In genomic region chr19:51800849-51801244, GRCh38 we compare ENCODE assay signal across 2 cellular contexts.
TF ChIP-seq lines count a peak whose summit lies in the region.

No MANE protein-coding gene starts in this region.

TF ChIP-seq in liver, 16 proteins besides CTCF, POLR2A, EP300 and RAD21:
- TF ChIP-seq ZBTB33 (IDR thresholded peaks at IDR 0.05) (no peak), RXRA (IDR thresholded peaks at IDR 0.05) (peak in 1 of 2 donors; percentile 0)

TF ChIP-seq in HepG2, 621 proteins besides CTCF, POLR2A, EP300 and RAD21:
- TF ChIP-seq PRDM4 (CRISPR knock-in tag; IDR thresholded peaks at IDR 0.05; ENCODE audit: borderline replicate concordance): no peak
- TF ChIP-seq ZNF205 (CRISPR knock-in tag; IDR thresholded peaks at IDR 0.05): no peak
- TF ChIP-seq ZNF782 (CRISPR knock-in tag; IDR thresholded peaks at IDR 0.05; ENCODE audit: borderline replicate concordance): no peak
- no peak for TF ChIP-seq ATF7 (IDR thresholded peaks at IDR 0.05)
- TF ChIP-seq ATF7 (CRISPR knock-in tag; IDR thresholded peaks at IDR 0.05): no peak
- no peak for TF ChIP-seq ATF4 (CRISPR knock-in tag; IDR thresholded peaks at IDR 0.05)
- TF ChIP-seq ARID5B (CRISPR knock-in tag; IDR thresholded peaks at IDR 0.05): no peak
- no peak for TF ChIP-seq ZNF143 (CRISPR knock-in tag; IDR thresholded peaks at IDR 0.05)
- no peak for TF ChIP-seq THAP8 (CRISPR knock-in tag; IDR thresholded peaks at IDR 0.05; ENCODE audit: borderline replicate concordance)
- TF ChIP-seq AFF4 (CRISPR knock-in tag; IDR thresholded peaks at IDR 0.05): no peak
- TF ChIP-seq SMAD1 (CRISPR knock-in tag; IDR thresholded peaks at IDR 0.05; ENCODE audit: borderline replicate concordance, low read depth): no peak
